Comparison of ENCODE assay signal across 16 cellular contexts in the genomic region with DNA sequence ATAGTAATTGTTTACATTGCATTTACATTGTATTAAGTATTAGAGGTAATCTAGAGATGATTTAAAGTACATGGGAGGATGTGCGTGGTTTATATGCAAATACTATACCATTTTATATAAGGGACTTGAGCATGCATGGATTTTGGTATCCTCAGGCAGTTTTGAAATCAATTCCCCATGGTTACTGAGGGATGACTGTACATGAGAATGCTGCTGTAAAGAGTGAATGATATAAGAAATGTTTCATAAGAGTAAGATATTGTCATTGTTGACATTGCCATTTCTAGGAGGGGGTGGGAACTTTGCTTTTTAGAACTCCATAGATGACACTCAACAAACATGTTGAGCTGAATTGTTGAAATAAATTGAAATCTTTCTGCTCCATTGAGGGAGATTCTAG.
DNase-seq lines count a peak whose midpoint lies in the region; ATAC-seq and TF ChIP-seq lines count a peak whose summit lies in the region.
"Had no signal": no experiment of that assay in that cellular context is flagged by ENCODE, and none has a peak within 500 bp of the region (broad histone marks: within the 10 kb centered on the region; RNA-seq: fewer than 3 reads in every experiment).

No MANE protein-coding gene starts in this region.

- CTCF ChIA-PET in PC-3 (lab: Charles Lee): no interaction called here
- CTCF ChIA-PET in CD4-positive, alpha-beta T cell (lab: Charles Lee): no interaction called here

- no peak overlapping the region for H3K27ac ChIP-seq in GM23248
- H3K27ac ChIP-seq in PC-3 (ENCODE audit: low read length): no peak overlapping the region
- H3K27ac ChIP-seq in CD4-positive, alpha-beta T cell (ENCODE audit: low read depth, low read length): no peak overlapping the region
- H3K27ac ChIP-seq in coronary artery: no peak overlapping the region
- H3K27ac ChIP-seq: C4-2B had no signal

- H3K9me3 Mint-ChIP-seq in glutamatergic neuron (ENCODE audit: unreplicated experiment) (peaks cover 9% of the 10 kb centered on the region), type B pancreatic cell (peaks cover 11% of the 10 kb centered on the region)
- H3K9me3 Mint-ChIP-seq in CD4-positive, alpha-beta T cell: peaks cover 22% of the 10 kb centered on the region

- no peak overlapping the region for H3K4me3 Mint-ChIP-seq in glutamatergic neuron (ENCODE audit: unreplicated experiment)
- no peak overlapping the region for H3K4me3 Mint-ChIP-seq in CD4-positive, alpha-beta T cell
- H3K4me3 Mint-ChIP-seq in type B pancreatic cell: no peak overlapping the region
- H3K4me3 Mint-ChIP-seq: CD4-positive, alpha-beta memory T cell; H9 had no signal

- peak overlapping the region; percentile 98 for H3K27ac Mint-ChIP-seq in glutamatergic neuron (ENCODE audit: unreplicated experiment)
- H3K27ac Mint-ChIP-seq in CD4-positive, alpha-beta T cell: no peak overlapping the region
- no peak overlapping the region for H3K27ac Mint-ChIP-seq in type B pancreatic cell
- H3K27ac Mint-ChIP-seq: CD4-positive, alpha-beta memory T cell had no signal

- H3K79me2 ChIP-seq in GM23248 (ENCODE audit: insufficient read depth) (no peaks in the 10 kb centered on the region), PC-3 (ENCODE audit: low read length) (no peaks in the 10 kb centered on the region)

- no peaks in the 10 kb centered on the region for H3K4me1 ChIP-seq in GM23248 (ENCODE audit: insufficient read depth)
- 0 out of 2 replicates have a peak, but pooled peaks cover 3% of the 10 kb centered on the region for H3K4me1 ChIP-seq in PC-3 (ENCODE audit: insufficient read depth, low read length)
- H3K4me1 ChIP-seq: BE2C had no signal

- intact Hi-C loops in PC-3 (cut with micrococcal nuclease): no loop called here
- intact Hi-C loops in CD4-positive, alpha-beta T cell (cut with DNase I, micrococcal nuclease): no loop called here

- H3K4me1 Mint-ChIP-seq in glutamatergic neuron (ENCODE audit: low read depth, unreplicated experiment): peaks cover 49% of the 10 kb centered on the region
- H3K4me1 Mint-ChIP-seq in CD4-positive, alpha-beta T cell (ENCODE audit: low read depth): no peaks in the 10 kb centered on the region
- peaks cover 9% of the 10 kb centered on the region for H3K4me1 Mint-ChIP-seq in type B pancreatic cell (ENCODE audit: unreplicated experiment)
- H3K4me1 Mint-ChIP-seq: CD4-positive, alpha-beta memory T cell had no signal

- TF ChIP-seq CTCF in PC-3 (conservative IDR thresholded peaks at IDR 0.05; ENCODE audit: low read depth, low read length) (no peak), epithelial cell of esophagus (IDR thresholded peaks at IDR 0.05; ENCODE audit: insufficient read depth, low read depth, low read length, missing control alignments) (no peak), glutamatergic neuron (IDR thresholded peaks at IDR 0.05; ENCODE audit: partially characterized antibody, unreplicated experiment) (no peak), coronary artery (IDR thresholded peaks at IDR 0.05) (no peak), type B pancreatic cell (conservative IDR thresholded peaks at IDR 0.05) (no peak)
- no peak for TF ChIP-seq CTCF in CD4-positive, alpha-beta T cell (IDR thresholded peaks at IDR 0.05)

- H4K20me1 ChIP-seq in GM23248 (ENCODE audit: insufficient read depth): no peaks in the 10 kb centered on the region
- H4K20me1 ChIP-seq in PC-3 (ENCODE audit: low read length): no peaks in the 10 kb centered on the region

- H3F3A ChIP-seq in GM23248 (ENCODE audit: insufficient read depth): no peaks in the 10 kb centered on the region
- no peaks in the 10 kb centered on the region for H3F3A ChIP-seq in PC-3 (ENCODE audit: low read length, unreplicated experiment)

- H3K27me3 Mint-ChIP-seq in glutamatergic neuron (ENCODE audit: unreplicated experiment) (peaks cover 12% of the 10 kb centered on the region), type B pancreatic cell (no peaks in the 10 kb centered on the region)
- no peaks in the 10 kb centered on the region for H3K27me3 Mint-ChIP-seq in CD4-positive, alpha-beta T cell
- H3K27me3 Mint-ChIP-seq: CD4-positive, alpha-beta memory T cell had no signal

- POLR2A ChIA-PET in PC-3 (lab: Charles Lee; ENCODE audit: unreplicated experiment): no interaction called here
- POLR2A ChIA-PET in CD4-positive, alpha-beta T cell (lab: Charles Lee): no interaction called here

- H3K9me2 ChIP-seq in GM23248 (ENCODE audit: insufficient read depth): no peaks in the 10 kb centered on the region
- no peaks in the 10 kb centered on the region for H3K9me2 ChIP-seq in PC-3 (replicated peaks; ENCODE audit: low read length)

- H3K36me3 ChIP-seq in GM23248 (ENCODE audit: low read depth) (no peaks in the 10 kb centered on the region), PC-3 (ENCODE audit: low read depth, low read length) (no peaks in the 10 kb centered on the region)
- H3K36me3 ChIP-seq: BE2C had no signal

- DNase-seq in GM23248 (peak; percentile 3), PC-3 (peak; percentile 58), epithelial cell of esophagus (ENCODE audit: low read depth) (peak; percentile 60), glutamatergic neuron (no peak), coronary artery (ENCODE audit: low spot score) (no peak), type B pancreatic cell (ENCODE audit: extremely low spot score, unreplicated experiment) (no peak)
- DNase-seq in stimulated activated CD8-positive, alpha-beta memory T cell treated with anti-CD3 and anti-CD28 coated beads, Interleukin-4, amount 100 ng/mL, for 48 hours: no peak
- DNase-seq in CD4-positive, alpha-beta T cell: no peak
- DNase-seq: ACHN; BE2C; CD4-positive, alpha-beta memory T cell; DMS79 treated with DMSO at 0.1 percent for 48 hours; GF-D8 had no signal

- H3K4me2 ChIP-seq in GM23248 (ENCODE audit: unreplicated experiment) (no peak overlapping the region), PC-3 (ENCODE audit: low read length) (no peak overlapping the region)

- peak; percentile 42 for ATAC-seq in PC-3
- ATAC-seq in CD4-positive, alpha-beta T cell (ENCODE audit: poor library complexity): no peak
- ATAC-seq: HepG2 had no signal

- no peaks in the 10 kb centered on the region for H3K36me3 Mint-ChIP-seq in glutamatergic neuron (ENCODE audit: unreplicated experiment)
- peaks cover 66% of the 10 kb centered on the region for H3K36me3 Mint-ChIP-seq in CD4-positive, alpha-beta T cell (ENCODE audit: low read depth)
- no peaks in the 10 kb centered on the region for H3K36me3 Mint-ChIP-seq in type B pancreatic cell

- 86% methylated on average over 1 of the region's 1 CpG for WGBS in GM23248 (ENCODE audit: low coverage in 1 of 2, low lambda C conversion rate in 2 of 2, missing lambda C conversion rate in 2 of 2), 2 experiments

- H3K9me3 ChIP-seq in GM23248 (ENCODE audit: low read depth): no peaks in the 10 kb centered on the region
- no peaks in the 10 kb centered on the region for H3K9me3 ChIP-seq in PC-3 (ENCODE audit: low read length)
- no peaks in the 10 kb centered on the region for H3K9me3 ChIP-seq in CD4-positive, alpha-beta T cell (ENCODE audit: control insufficient read depth, low read length)
- H3K9me3 ChIP-seq: BE2C had no signal

- H3K9ac ChIP-seq in GM23248: no peak overlapping the region
- H3K9ac ChIP-seq in PC-3 (ENCODE audit: low read length): no peak overlapping the region

- H3K27me3 ChIP-seq in GM23248 (replicated peaks; ENCODE audit: insufficient read depth) (no peaks in the 10 kb centered on the region), PC-3 (ENCODE audit: low read length) (no peaks in the 10 kb centered on the region)
- no peaks in the 10 kb centered on the region for H3K27me3 ChIP-seq in CD4-positive, alpha-beta T cell (ENCODE audit: control insufficient read depth, insufficient read depth, low read length)
- H3K27me3 ChIP-seq: BE2C had no signal

- no TSS peak for BruUV-seq in PC-3 (replicated peaks; lab: Mats Ljungman, UMichigan)

- in situ Hi-C loops in GM23248 (cut with MboI): no loop called here

- H3K4me3 ChIP-seq in GM23248 (no peak overlapping the region), PC-3 (ENCODE audit: low read length) (no peak overlapping the region), epithelial cell of esophagus (ENCODE audit: low read length) (no peak overlapping the region), coronary artery (no peak overlapping the region)

- H2AFZ ChIP-seq in GM23248 (no peak overlapping the region), PC-3 (ENCODE audit: low read length) (no peak overlapping the region)

Comparison
In these comparisons a context has a peak if more than half of its experiments do, and no peak if none do; other contexts are left out.
1. DNase-seq: peak in GM23248 (single experiment), PC-3 (single experiment) and epithelial cell of esophagus (single experiment); none in glutamatergic neuron (single experiment), stimulated activated CD8-positive, alpha-beta memory T cell treated with anti-CD3 and anti-CD28 coated beads, Interleukin-4, amount 100 ng/mL, for 48 hours (single experiment), CD4-positive, alpha-beta T cell (0 of 10), coronary artery (single experiment) and type B pancreatic cell (single experiment).